Comparison of ENCODE assay signal across 1 cellular context in genomic region chr17:3923466-3924190, GRCh38.
TF ChIP-seq lines count a peak whose summit lies in the region.

No MANE protein-coding gene starts in this region.

TF ChIP-seq in GM12878, 131 proteins besides CTCF, POLR2A, EP300 and RAD21:
- TF ChIP-seq CEBPZ (IDR thresholded peaks at IDR 0.05; ENCODE audit: low read depth, low read length) (no peak), SIX5 (IDR thresholded peaks at IDR 0.05; ENCODE audit: low read depth, low read length, severe bottlenecking) (no peak), MTA2 (IDR thresholded peaks at IDR 0.05; ENCODE audit: low read depth) (no peak), EGR1 (IDR thresholded peaks at IDR 0.05; ENCODE audit: borderline replicate concordance in 1 of 2, low read depth in 2 of 2, low read length in 2 of 2) (no peak), BCL11A (IDR thresholded peaks at IDR 0.05; ENCODE audit: low read depth, low read length) (no peak), HCFC1 (IDR thresholded peaks at IDR 0.05; ENCODE audit: low read length) (no peak), PAX5 (IDR thresholded peaks at IDR 0.05; ENCODE audit: borderline replicate concordance, low read depth, low read length) (no peak)
- TF ChIP-seq, protein P1, sequence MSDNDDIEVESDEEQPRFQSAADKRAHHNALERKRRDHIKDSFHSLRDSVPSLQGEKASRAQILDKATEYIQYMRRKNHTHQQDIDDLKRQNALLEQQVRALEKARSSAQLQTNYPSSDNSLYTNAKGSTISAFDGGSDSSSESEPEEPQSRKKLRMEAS (IDR thresholded peaks at IDR 0.05; ENCODE audit: low read depth, low read length), result no peak
